In genomic region chr19:10551698-10552301, GRCh38 we compare ENCODE assay signal across 1 cellular context.
TF ChIP-seq lines count a peak whose summit lies in the region.

No MANE protein-coding gene starts in this region.

TF ChIP-seq in GM12878, 131 proteins besides CTCF, POLR2A, EP300 and RAD21:
- TF ChIP-seq RUNX3 (IDR thresholded peaks at IDR 0.05; ENCODE audit: low read length), result 0 out of 2 replicates have a peak, but pooled peaks have one; percentile 5
- no peak for TF ChIP-seq SREBF1 (IDR thresholded peaks at IDR 0.05; ENCODE audit: low read length)
